23 cellular contexts compared by ENCODE assay signal in the genomic region with DNA sequence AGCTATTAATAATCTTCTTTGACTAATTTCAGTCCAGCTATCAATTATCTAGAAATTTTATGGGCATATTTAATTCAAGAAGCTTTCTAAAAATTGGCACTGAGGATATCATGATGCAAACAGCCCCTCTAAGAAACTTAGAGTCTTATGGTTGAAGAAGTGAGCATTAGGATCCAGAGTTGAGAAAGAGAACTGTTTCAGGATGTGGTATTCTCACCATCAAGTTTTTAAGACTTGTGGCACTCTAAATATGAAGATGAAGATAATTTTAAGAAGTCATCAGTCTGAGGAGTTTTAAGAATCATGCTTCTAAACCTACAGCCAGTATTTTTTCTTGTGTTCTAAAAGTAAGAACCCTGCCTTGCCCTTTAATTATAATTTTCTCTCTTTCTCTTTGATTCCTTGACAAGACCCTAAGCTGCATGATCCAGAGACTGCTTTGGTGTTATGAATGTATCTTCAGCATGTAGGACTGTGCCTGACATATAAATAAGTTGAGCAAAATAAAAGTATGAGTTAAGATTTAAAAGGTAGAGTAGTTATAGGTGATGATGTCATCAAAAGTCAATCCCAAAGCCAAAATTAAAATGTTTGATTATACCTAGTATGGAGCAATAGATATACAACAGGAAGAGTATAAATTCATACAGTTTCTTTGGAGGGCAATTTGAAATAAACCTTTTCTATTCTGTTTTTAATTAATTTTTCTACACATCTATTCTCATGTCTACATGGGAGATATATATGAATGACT. TPM values are rescaled to one million over a fixed set of nuclear protein-coding genes. Genes with fewer than 3 reads are reported as not detected.
A peak's percentile ranks its signal among the peaks of the same experiment; 100 is the strongest.
DNase-seq lines count a peak whose midpoint lies in the region; FAIRE-seq and TF ChIP-seq lines count a peak whose summit lies in the region.
"Had no signal": no experiment of that assay in that cellular context is flagged by ENCODE, and none has a peak within 500 bp of the region (broad histone marks: within the 10 kb centered on the region; RNA-seq: fewer than 3 reads in every experiment).

No MANE protein-coding gene starts in this region.

- H3K4me3 ChIP-seq in endothelial cell of umbilical vein (replicated peaks in 1 of 3; ENCODE audit: insufficient read depth in 1 of 3, low read depth in 1 of 3, low read length in 3 of 3) = no peak overlapping the region
- H3K4me3 ChIP-seq in kidney (ENCODE audit: low read length in 2 of 2) = no peak overlapping the region
- H3K4me3 ChIP-seq: GM23338, PC-9 had no signal

- peaks cover 39% of the 10 kb centered on the region for H3K36me3 Mint-ChIP-seq in activated CD4-positive, alpha-beta memory T cell treated with anti-CD3 and anti-CD28 coated beads, Interleukin-2, amount 10 ng/mL, durations not matched to agents 7 days and 5 days (ENCODE audit: low read depth)
- H3K36me3 Mint-ChIP-seq in activated CD4-positive, alpha-beta memory T cell treated with anti-CD3 and anti-CD28 coated beads for 36 hours = peaks cover 13% of the 10 kb centered on the region
- H3K36me3 Mint-ChIP-seq in T-helper 1 cell treated with Interleukin-12 subunit alpha and Interleukin-12 subunit beta and Interleukin-4 antibody, amounts not matched to agents 30 μg/mL and 1 μg/mL, for 36 hours (ENCODE audit: low read depth) = peaks cover 40% of the 10 kb centered on the region

- H3K4me1 Mint-ChIP-seq in activated CD4-positive, alpha-beta memory T cell treated with anti-CD3 and anti-CD28 coated beads, Interleukin-2, amount 10 ng/mL, durations not matched to agents 7 days and 5 days = peaks cover 16% of the 10 kb centered on the region
- H3K4me1 Mint-ChIP-seq in activated CD4-positive, alpha-beta memory T cell treated with anti-CD3 and anti-CD28 coated beads for 36 hours (ENCODE audit: low read depth) = no peaks in the 10 kb centered on the region
- H3K4me1 Mint-ChIP-seq in T-helper 1 cell treated with Interleukin-12 subunit alpha and Interleukin-12 subunit beta and Interleukin-4 antibody, amounts not matched to agents 30 μg/mL and 1 μg/mL, for 36 hours (ENCODE audit: low read depth) = peaks cover 34% of the 10 kb centered on the region

- H3K27me3 Mint-ChIP-seq in activated CD4-positive, alpha-beta memory T cell treated with anti-CD3 and anti-CD28 coated beads, Interleukin-2, amount 10 ng/mL, durations not matched to agents 7 days and 5 days = no peaks in the 10 kb centered on the region
- H3K27me3 Mint-ChIP-seq in activated CD4-positive, alpha-beta memory T cell treated with anti-CD3 and anti-CD28 coated beads for 36 hours = no peaks in the 10 kb centered on the region
- H3K27me3 Mint-ChIP-seq in T-helper 1 cell treated with Interleukin-12 subunit alpha and Interleukin-12 subunit beta and Interleukin-4 antibody, amounts not matched to agents 30 μg/mL and 1 μg/mL, for 36 hours (ENCODE audit: low read depth) = no peaks in the 10 kb centered on the region
- H3K27me3 Mint-ChIP-seq: CD4-positive, alpha-beta T cell had no signal

- H3K4me2 ChIP-seq in endothelial cell of umbilical vein (ENCODE audit: insufficient read depth, low read length) = no peak overlapping the region
- H3K4me2 ChIP-seq: GM23338, PC-9 had no signal

- POLR2A ChIA-PET in activated CD4-positive, alpha-beta memory T cell treated with anti-CD3 and anti-CD28 coated beads, Interleukin-2, amount 10 ng/mL, durations not matched to agents 7 days and 5 days (lab: Charles Lee) = no interaction called here
- POLR2A ChIA-PET in activated CD4-positive, alpha-beta memory T cell treated with anti-CD3 and anti-CD28 coated beads for 36 hours (lab: Charles Lee) = no interaction called here
- POLR2A ChIA-PET in endothelial cell of umbilical vein (lab: Charles Lee) = no interaction called here

- no peaks in the 10 kb centered on the region for H3K27me3 ChIP-seq in endothelial cell of umbilical vein (ENCODE audit: control insufficient read depth in 2 of 2, insufficient read depth in 2 of 2, low read length in 2 of 2)
- H3K27me3 ChIP-seq: BE2C had no signal

- H3K79me2 ChIP-seq in endothelial cell of umbilical vein (ENCODE audit: control insufficient read depth, insufficient read depth, low read length) = no peaks in the 10 kb centered on the region

- CTCF ChIA-PET in activated CD4-positive, alpha-beta memory T cell treated with anti-CD3 and anti-CD28 coated beads, Interleukin-2, amount 10 ng/mL, durations not matched to agents 7 days and 5 days (lab: Charles Lee) = no interaction called here
- CTCF ChIA-PET in activated CD4-positive, alpha-beta memory T cell treated with anti-CD3 and anti-CD28 coated beads for 36 hours (lab: Charles Lee) = interaction anchor here (0.6 kb wide), 1 partner anchor 149 kb away, joined by 3 read pairs; no protein-coding TSS in a partner anchor
- CTCF ChIA-PET in endothelial cell of umbilical vein (lab: Charles Lee) = no interaction called here

- H3K27ac Mint-ChIP-seq in activated CD4-positive, alpha-beta memory T cell treated with anti-CD3 and anti-CD28 coated beads, Interleukin-2, amount 10 ng/mL, durations not matched to agents 7 days and 5 days = peak overlapping the region; percentile 77
- no peak overlapping the region for H3K27ac Mint-ChIP-seq in activated CD4-positive, alpha-beta memory T cell treated with anti-CD3 and anti-CD28 coated beads for 36 hours
- peak overlapping the region; percentile 59 for H3K27ac Mint-ChIP-seq in T-helper 1 cell treated with Interleukin-12 subunit alpha and Interleukin-12 subunit beta and Interleukin-4 antibody, amounts not matched to agents 30 μg/mL and 1 μg/mL, for 36 hours
- H3K27ac Mint-ChIP-seq: CD4-positive, alpha-beta T cell; GM23338 had no signal

- H3K9me1 ChIP-seq in endothelial cell of umbilical vein (replicated peaks; ENCODE audit: control insufficient read depth, extremely low read depth, insufficient read depth, low read length) = no peaks in the 10 kb centered on the region

- H3K4me1 ChIP-seq in endothelial cell of umbilical vein (ENCODE audit: control insufficient read depth, extremely low read depth, insufficient read depth, low read length) = no peaks in the 10 kb centered on the region
- no peaks in the 10 kb centered on the region for H3K4me1 ChIP-seq in kidney (ENCODE audit: control insufficient read depth in 1 of 2, insufficient read depth in 1 of 2, low read depth in 1 of 2, low read length in 2 of 2)
- H3K4me1 ChIP-seq: BE2C, Caco-2 had no signal

- no peaks in the 10 kb centered on the region for H3K36me3 ChIP-seq in endothelial cell of umbilical vein (ENCODE audit: control insufficient read depth in 2 of 2, extremely low read depth in 1 of 2, insufficient read depth in 2 of 2, low read length in 2 of 2)
- peaks cover 4 to 9% of the 10 kb centered on the region in 2 donors for H3K36me3 ChIP-seq in kidney (ENCODE audit: control insufficient read depth in 1 of 2, insufficient read depth in 2 of 2, low read length in 2 of 2)

- H4K20me1 ChIP-seq in endothelial cell of umbilical vein (replicated peaks; ENCODE audit: control insufficient read depth, extremely low read depth, insufficient read depth, low read length) = no peaks in the 10 kb centered on the region

- no peak overlapping the region for H3K9ac ChIP-seq in endothelial cell of umbilical vein (replicated peaks; ENCODE audit: extremely low read depth, insufficient read depth, low read length)
- H3K9ac ChIP-seq in kidney (ENCODE audit: low read length in 2 of 2) = no peak overlapping the region

- no peaks in the 10 kb centered on the region for H3K9me3 ChIP-seq in endothelial cell of umbilical vein (replicated peaks; ENCODE audit: control insufficient read depth, insufficient read depth, low read length)
- H3K9me3 ChIP-seq in kidney (ENCODE audit: control insufficient read depth in 1 of 2, low read length in 2 of 2) = peaks cover 0 to under 1% of the 10 kb centered on the region in 2 donors
- H3K9me3 ChIP-seq: BE2C, Caco-2 had no signal

- no peaks in the 10 kb centered on the region for H3K9me3 Mint-ChIP-seq in activated CD4-positive, alpha-beta memory T cell treated with anti-CD3 and anti-CD28 coated beads, Interleukin-2, amount 10 ng/mL, durations not matched to agents 7 days and 5 days
- H3K9me3 Mint-ChIP-seq in activated CD4-positive, alpha-beta memory T cell treated with anti-CD3 and anti-CD28 coated beads for 36 hours = no peaks in the 10 kb centered on the region
- H3K9me3 Mint-ChIP-seq in T-helper 1 cell treated with Interleukin-12 subunit alpha and Interleukin-12 subunit beta and Interleukin-4 antibody, amounts not matched to agents 30 μg/mL and 1 μg/mL, for 36 hours = peaks cover 2% of the 10 kb centered on the region
- H3K9me3 Mint-ChIP-seq: CD4-positive, alpha-beta T cell; GM23338 had no signal

- no TSS peak for BruUV-seq in endothelial cell of umbilical vein (replicated peaks; lab: Mats Ljungman, UMichigan)

- dilution Hi-C loops in endothelial cell of umbilical vein (cut with MboI; ENCODE audit: extremely low pct_ligation_motif_present, low sequenced_read_pairs) = no loop called here

- no peak for TF ChIP-seq POLR2A in endothelial cell of umbilical vein (IDR thresholded peaks at IDR 0.05; ENCODE audit: low read depth, low read length)

- TF ChIP-seq CTCF in D721Med (IDR thresholded peaks at IDR 0.05; ENCODE audit: insufficient read depth, missing control alignments) = no peak
- no peak for TF ChIP-seq CTCF in endothelial cell of umbilical vein (IDR thresholded peaks at IDR 0.05; ENCODE audit: extremely low read depth in 1 of 2, insufficient read depth in 1 of 2, low read depth in 1 of 2, low read length in 2 of 2)
- no peak for TF ChIP-seq CTCF in kidney (IDR thresholded peaks at IDR 0.05; ENCODE audit: borderline replicate concordance, extremely low read depth, insufficient read depth)

- H3K4me3 Mint-ChIP-seq in activated CD4-positive, alpha-beta memory T cell treated with anti-CD3 and anti-CD28 coated beads, Interleukin-2, amount 10 ng/mL, durations not matched to agents 7 days and 5 days = no peak overlapping the region
- H3K4me3 Mint-ChIP-seq in activated CD4-positive, alpha-beta memory T cell treated with anti-CD3 and anti-CD28 coated beads for 36 hours = no peak overlapping the region
- peak overlapping the region; percentile 25 for H3K4me3 Mint-ChIP-seq in T-helper 1 cell treated with Interleukin-12 subunit alpha and Interleukin-12 subunit beta and Interleukin-4 antibody, amounts not matched to agents 30 μg/mL and 1 μg/mL, for 36 hours
- H3K4me3 Mint-ChIP-seq: CD4-positive, alpha-beta T cell; GM23338 had no signal

- DNase-seq in activated CD4-positive, alpha-beta memory T cell treated with anti-CD3 and anti-CD28 coated beads, Interleukin-2, amount 10 ng/mL, durations not matched to agents 7 days and 5 days = no peak
- DNase-seq in activated CD4-positive, alpha-beta memory T cell treated with anti-CD3 and anti-CD28 coated beads for 36 hours = no peak
- no peak for DNase-seq in D721Med (ENCODE audit: insufficient read length, low spot score)
- DNase-seq in endothelial cell of umbilical vein (ENCODE audit: low read depth, low spot score) = no peak
- DNase-seq in DMS53 treated with DMSO at 0.1 percent for 48 hours (lab: John Stamatoyannopoulos, UW; ENCODE audit: unreplicated experiment) = no peak
- DNase-seq in kidney = no peak
- DNase-seq: BE2C; Caco-2; CD4-positive, alpha-beta T cell; DMS153; GF-D8; HCEC 1CT; KG1; NCI-H1417 treated with DMSO at 0.1 percent for 48 hours; NCI-H2029; NCI-H345; NCI-H524 treated with DMSO at 0.1 percent for 48 hours; PC-9; SIG-M5 had no signal

- FAIRE-seq in D721Med (lab: Jason Lieb, UNC) (peak; percentile 29), endothelial cell of umbilical vein (lab: Jason Lieb, UNC) (no peak), kidney (lab: Jason Lieb, UNC) (no peak)
- FAIRE-seq: GM19239 had no signal

- intact Hi-C loops in activated CD4-positive, alpha-beta memory T cell treated with anti-CD3 and anti-CD28 coated beads for 36 hours (cut with micrococcal nuclease) = no loop called here
- intact Hi-C loops in endothelial cell of umbilical vein (cut with micrococcal nuclease) = no loop called here
- intact Hi-C loops in kidney (cut with DNase I) = no loop called here

- H2AFZ ChIP-seq in endothelial cell of umbilical vein (ENCODE audit: low read depth, low read length) = no peak overlapping the region
- H2AFZ ChIP-seq: GM23338, PC-9 had no signal

- H3K27ac ChIP-seq in endothelial cell of umbilical vein (ENCODE audit: insufficient read depth, low read depth, low read length) (no peak overlapping the region), kidney (ENCODE audit: low read depth in 2 of 2, low read length in 2 of 2) (no peak overlapping the region)
- H3K27ac ChIP-seq: PC-9, RWPE1 had no signal

RNA-seq across cellular contexts. Expression of a gene that starts 39.1 kb away (rescaled TPM):
- total RNA-seq in activated CD4-positive, alpha-beta memory T cell treated with anti-CD3 and anti-CD28 coated beads, Interleukin-2, amount 10 ng/mL, durations not matched to agents 7 days and 5 days = 10 to 100 TPM; 12.3 to 12.6 TPM
- 1 to 10 TPM; 5.9 to 6.7 TPM for total RNA-seq in activated CD4-positive, alpha-beta memory T cell treated with anti-CD3 and anti-CD28 coated beads for 36 hours
- total RNA-seq in endothelial cell of umbilical vein (14.9 and 18.6 TPM in 2 replicates), kidney (13.8 TPM)
- polyA plus RNA-seq in endothelial cell of umbilical vein (4.0 and 5.1 TPM in 2 replicates), kidney (ENCODE audit: insufficient read depth, low read depth, low replicate concordance) (6.3 TPM)
- 5.4 and 6.2 TPM in 2 replicates for polyA plus RNA-seq in endothelial cell of umbilical vein (2011; cell fraction: cytosol; rRNA removed)
- polyA plus RNA-seq in endothelial cell of umbilical vein (2011; cell fraction: nucleus; rRNA removed) = 19.8 and 20.4 TPM in 2 replicates
- 9.4 and 12.8 TPM in 2 replicates for polyA plus RNA-seq in endothelial cell of umbilical vein (2012)
- 16.5 and 18.0 TPM in 2 replicates for polyA minus RNA-seq in endothelial cell of umbilical vein
- 9.5 TPM for polyA minus RNA-seq in endothelial cell of umbilical vein (2011; cell fraction: cytosol; rRNA and poly(A)+ RNA removed)
- 47.6 and 65.8 TPM in 2 replicates for polyA minus RNA-seq in endothelial cell of umbilical vein (2011; cell fraction: nucleus; rRNA and poly(A)+ RNA removed)
